Comparison of ENCODE assay signal across 28 cellular contexts in the genomic region with DNA sequence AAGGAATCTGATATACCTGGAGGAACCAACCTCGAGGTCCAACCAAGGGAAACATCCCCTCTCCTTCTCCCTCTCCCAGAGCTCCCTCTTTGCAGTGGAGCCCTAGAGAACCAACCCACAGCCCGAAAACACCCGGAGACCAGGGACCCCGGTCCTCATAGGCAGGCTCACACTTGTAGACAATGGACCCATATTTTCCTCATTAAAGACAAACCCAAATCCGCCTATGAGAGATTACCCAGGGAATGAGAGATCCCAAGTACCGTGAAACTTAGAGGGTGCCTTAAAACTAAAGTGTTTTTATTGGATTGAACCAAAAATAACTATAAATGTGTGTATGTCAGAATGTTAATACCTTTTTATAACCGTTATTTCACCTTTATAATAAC. TPM values are rescaled to one million over a fixed set of nuclear protein-coding genes. Genes with fewer than 3 reads are reported as not detected.
DNase-seq lines count a peak whose midpoint lies in the region; ATAC-seq and TF ChIP-seq lines count a peak whose summit lies in the region.
"Had no signal": no experiment of that assay in that cellular context is flagged by ENCODE, and none has a peak within 500 bp of the region (broad histone marks: within the 10 kb centered on the region; RNA-seq: fewer than 3 reads in every experiment).

No MANE protein-coding gene starts in this region.

- peaks cover 16% of the 10 kb centered on the region for H3K4me1 Mint-ChIP-seq in activated T-cell treated with anti-CD3 and anti-CD28 coated beads, Interleukin-2, amount 50 U/mL, for 72 hours (ENCODE audit: low read depth)
- peaks cover 13% of the 10 kb centered on the region for H3K4me1 Mint-ChIP-seq in stimulated activated effector memory CD8-positive, alpha-beta T cell treated with anti-CD3 and anti-CD28 coated beads, Interleukin-12 subunit alpha, Interleukin-12 subunit beta, amount 100 ng/mL, for 72 hours

- DNase-seq in activated T-cell treated with anti-CD3 and anti-CD28 coated beads, Interleukin-2, amount 50 U/mL, for 72 hours = no peak
- DNase-seq in activated T-cell treated with anti-CD3 and anti-CD28 coated beads for 4 hours (no peak), HFF-Myc (ENCODE audit: extremely low read depth, low read depth) (no peak), fibroblast of the aortic adventitia (ENCODE audit: low read depth) (no peak), cerebellar cortex (ENCODE audit: low spot score) (no peak), NCI-H2171 treated with DMSO at 0.1 percent for 48 hours (lab: John Stamatoyannopoulos, UW) (no peak)
- no peak for DNase-seq in stimulated activated effector memory CD8-positive, alpha-beta T cell treated with anti-CD3 and anti-CD28 coated beads, Interleukin-12 subunit alpha, Interleukin-12 subunit beta, amount 100 ng/mL, for 72 hours (ENCODE audit: low spot score in 2 of 2)
- DNase-seq: ACHN; activated B cell treated with CpG ODN at 0.5 μM for 24 hours; C1 segment of cervical spinal cord; DMS 273 treated with DMSO at 0.1 percent for 48 hours; effector memory CD4-positive, alpha-beta T cell; esophagus squamous epithelium; mesenchymal stem cell; NCI-H187; NCI-H2227 treated with DMSO at 0.1 percent for 48 hours; NCI-H748 treated with DMSO at 0.1 percent for 48 hours; SK-N-SH; T-helper 9 cell; upper lobe of right lung had no signal

- H3K27me3 Mint-ChIP-seq in activated T-cell treated with anti-CD3 and anti-CD28 coated beads, Interleukin-2, amount 50 U/mL, for 72 hours (ENCODE audit: low read depth) = peaks cover 68% of the 10 kb centered on the region

- TF ChIP-seq CTCF in HFF-Myc (IDR thresholded peaks at IDR 0.05; ENCODE audit: low read depth, low read length, missing control alignments) = no peak
- TF ChIP-seq CTCF in fibroblast of the aortic adventitia (IDR thresholded peaks at IDR 0.05; ENCODE audit: insufficient read depth, low read length) = peak; percentile 0

- ATAC-seq in activated T-cell treated with anti-CD3 and anti-CD28 coated beads, Interleukin-2, amount 50 U/mL, for 72 hours (replicated peaks in 1 of 2) = no peak
- ATAC-seq in stimulated activated effector memory CD8-positive, alpha-beta T cell treated with anti-CD3 and anti-CD28 coated beads, Interleukin-12 subunit alpha, Interleukin-12 subunit beta, amount 100 ng/mL, for 72 hours = no peak
- no peak for ATAC-seq in HG03280 (IDR thresholded peaks at IDR 0.05; ENCODE audit: unreplicated experiment)
- ATAC-seq: HCT116, K562, pancreas, upper lobe of right lung had no signal

- no peaks in the 10 kb centered on the region for H3K36me3 Mint-ChIP-seq in activated T-cell treated with anti-CD3 and anti-CD28 coated beads, Interleukin-2, amount 50 U/mL, for 72 hours (ENCODE audit: insufficient read depth in 2 of 2)
- peaks cover 14% of the 10 kb centered on the region for H3K36me3 Mint-ChIP-seq in stimulated activated effector memory CD8-positive, alpha-beta T cell treated with anti-CD3 and anti-CD28 coated beads, Interleukin-12 subunit alpha, Interleukin-12 subunit beta, amount 100 ng/mL, for 72 hours

- H3K4me3 Mint-ChIP-seq in activated T-cell treated with anti-CD3 and anti-CD28 coated beads, Interleukin-2, amount 50 U/mL, for 72 hours = peak overlapping the region; percentile 63 to 67
- H3K4me3 Mint-ChIP-seq in stimulated activated effector memory CD8-positive, alpha-beta T cell treated with anti-CD3 and anti-CD28 coated beads, Interleukin-12 subunit alpha, Interleukin-12 subunit beta, amount 100 ng/mL, for 72 hours = peak overlapping the region; percentile 32

- no peaks in the 10 kb centered on the region for H3K9me3 Mint-ChIP-seq in activated T-cell treated with anti-CD3 and anti-CD28 coated beads, Interleukin-2, amount 50 U/mL, for 72 hours
- no peaks in the 10 kb centered on the region for H3K9me3 Mint-ChIP-seq in stimulated activated effector memory CD8-positive, alpha-beta T cell treated with anti-CD3 and anti-CD28 coated beads, Interleukin-12 subunit alpha, Interleukin-12 subunit beta, amount 100 ng/mL, for 72 hours
- H3K9me3 Mint-ChIP-seq: activated B cell treated with CpG ODN at 0.5 μM for 24 hours had no signal

- peak overlapping the region; percentile 4; the same call in 1 of the 2 replicates for H3K4me3 ChIP-seq in HFF-Myc (replicated peaks; ENCODE audit: low read depth, low read length)
- no peak overlapping the region for H3K4me3 ChIP-seq in fibroblast of the aortic adventitia (ENCODE audit: low read depth, low read length)
- H3K4me3 ChIP-seq: esophagus squamous epithelium, K562, pancreas, right atrium auricular region, upper lobe of right lung had no signal

- peak overlapping the region; percentile 54 for H3K27ac Mint-ChIP-seq in activated T-cell treated with anti-CD3 and anti-CD28 coated beads, Interleukin-2, amount 50 U/mL, for 72 hours
- H3K27ac Mint-ChIP-seq in stimulated activated effector memory CD8-positive, alpha-beta T cell treated with anti-CD3 and anti-CD28 coated beads, Interleukin-12 subunit alpha, Interleukin-12 subunit beta, amount 100 ng/mL, for 72 hours = no peak overlapping the region
- H3K27ac Mint-ChIP-seq: activated B cell treated with CpG ODN at 0.5 μM for 24 hours had no signal

RNA-seq across cellular contexts. Expression of gene FOXF2, which starts 9.6 kb away (rescaled TPM):
- total RNA-seq in activated T-cell treated with anti-CD3 and anti-CD28 coated beads, Interleukin-2, amount 50 U/mL, for 72 hours = not detected
- total RNA-seq in fibroblast of the aortic adventitia (ENCODE audit: low replicate concordance) = 0.25 and 8.1 TPM in 2 replicates
- total RNA-seq: activated B cell treated with CpG ODN at 0.5 μM for 24 hours; activated CD8-positive, alpha-beta memory T cell treated with anti-CD3 and anti-CD28 coated beads for 36 hours; G401; K562; myocyte had no signal
